27 cellular contexts compared by ENCODE assay signal in genomic region chr4:7087036-7087435, GRCh38.
"Had no signal": no experiment of that assay in that cellular context is flagged by ENCODE, and none has a peak within 500 bp of the region (broad histone marks: within the 10 kb centered on the region; RNA-seq: fewer than 3 reads in every experiment).

No MANE protein-coding gene starts in this region.

- FAIRE-seq: kidney had no signal

- H3K9me3 ChIP-seq: mucosa of descending colon, pancreas, prostate gland, stomach, testis, thyroid gland, vagina had no signal

- H3K27me3 ChIP-seq: pancreas, testis, thyroid gland, upper lobe of left lung, vagina had no signal

- DNase-seq: hypothalamus; immature natural killer cell; kidney; left colon; left lung; midbrain; mucosa of descending colon; naive thymus-derived CD4-positive, alpha-beta T cell; pancreas; retina; right cardiac atrium; stimulated activated CD4-positive, alpha-beta T cell treated with anti-CD3 and anti-CD28 coated beads, Interleukin-12 subunit alpha, Interleukin-12 subunit beta, amount 100 ng/mL, for 4 hours; stimulated activated CD4-positive, alpha-beta T cell treated with anti-CD3 and anti-CD28 coated beads, Interleukin-15, amount 100 ng/mL, for 24 hours; stimulated activated CD4-positive, alpha-beta T cell treated with anti-CD3 and anti-CD28 coated beads, Interleukin-2, amount 100 ng/mL, for 24 hours; stimulated activated CD4-positive, alpha-beta T cell treated with anti-CD3 and anti-CD28 coated beads, Interleukin-4, amount 100 ng/mL, for 1 hour; stimulated activated naive B cell treated with anti-CD40 and anti-IgM and Interleukin-4, amounts not matched to agents 10 μg/mL and 1 μg/mL and 100 μg/mL, for 72 hours; stimulated activated naive CD8-positive, alpha-beta T cell treated with anti-CD3 and anti-CD28 coated beads, Interleukin-15, Interleukin-2, amounts not matched to agents 100 U/mL and 50 U/mL, for 24 hours; stomach; testis; thyroid gland; transverse colon; upper lobe of left lung had no signal

- H3K27ac ChIP-seq: left lung, pancreas, prostate gland, skin epidermis, stomach, testis, thyroid gland, transverse colon, upper lobe of left lung, vagina had no signal

- H3K4me1 ChIP-seq: left lung, prostate gland, thyroid gland, upper lobe of left lung, vagina had no signal

- H3K4me3 ChIP-seq: left lung, lung, mucosa of descending colon, pancreas, prostate gland, skin epidermis, stomach, testis, thyroid gland, transverse colon, upper lobe of left lung, vagina had no signal

- ATAC-seq: left colon; left lung; mucosa of descending colon; naive thymus-derived CD4-positive, alpha-beta T cell; pancreas; right cardiac atrium; sciatic nerve; stimulated activated naive B cell treated with anti-CD40 and anti-IgM and Interleukin-4, amounts not matched to agents 10 μg/mL and 1 μg/mL and 100 μg/mL, for 72 hours; stimulated activated naive CD8-positive, alpha-beta T cell treated with anti-CD3 and anti-CD28 coated beads, Interleukin-15, Interleukin-2, amounts not matched to agents 100 U/mL and 50 U/mL, for 24 hours had no signal

- H3K36me3 ChIP-seq: left lung, pancreas, prostate gland, stomach, thyroid gland, transverse colon, upper lobe of left lung, vagina had no signal
